9 cellular contexts compared by ENCODE assay signal in the genomic region with DNA sequence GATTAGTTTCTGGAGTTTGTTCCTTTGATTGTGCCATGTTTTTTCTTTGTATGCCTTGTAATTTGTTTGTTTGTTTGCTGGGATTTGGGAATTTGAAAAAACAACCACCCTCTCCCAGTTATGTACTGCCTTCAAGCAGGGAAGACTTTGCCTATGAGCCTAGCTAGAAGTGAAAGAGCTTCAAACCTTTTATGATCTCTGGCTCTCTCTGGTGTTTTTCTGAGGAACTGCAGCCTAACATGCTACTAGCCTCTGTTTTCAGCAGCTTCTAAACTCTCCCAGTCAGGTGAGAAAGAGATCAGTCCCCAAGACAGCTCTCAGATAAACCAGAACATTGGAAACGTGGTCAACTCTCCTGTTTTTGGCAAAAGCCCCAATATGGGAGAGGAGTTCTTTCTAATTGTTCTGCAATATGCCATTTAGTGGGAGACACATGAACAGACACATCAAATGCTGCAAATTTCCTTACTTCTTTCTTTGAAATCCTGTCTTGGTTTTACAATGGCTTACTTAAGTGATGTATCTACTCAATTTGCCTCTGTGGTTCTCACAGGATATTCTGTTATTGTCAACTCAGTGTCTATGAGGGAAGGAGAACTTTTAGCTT. TPM values are rescaled to one million over a fixed set of nuclear protein-coding genes. Genes with fewer than 3 reads are reported as not detected.
A peak's percentile ranks its signal among the peaks of the same experiment; 100 is the strongest.
DNase-seq lines count a peak whose midpoint lies in the region; ATAC-seq, FAIRE-seq and TF ChIP-seq lines count a peak whose summit lies in the region.
"Had no signal": no experiment of that assay in that cellular context is flagged by ENCODE, and none has a peak within 500 bp of the region (broad histone marks: within the 10 kb centered on the region; RNA-seq: fewer than 3 reads in every experiment).

No MANE protein-coding gene starts in this region.

- H3K4me1 ChIP-seq in testis: no peaks in the 10 kb centered on the region

- H3K36me3 ChIP-seq in testis (ENCODE audit: low read depth, missing control alignments): no peaks in the 10 kb centered on the region

- intact Hi-C loops in testis (cut with DNase I; ENCODE audit: low total_unique reads): loop anchor here (10.0 kb wide), 1 partner anchor 156 kb away; no protein-coding TSS in a partner anchor

- FAIRE-seq in endometrium (lab: Jason Lieb, UNC): peak; percentile 85
- FAIRE-seq: colon had no signal

- H3K4me3 ChIP-seq in testis: no peak overlapping the region

- no peak overlapping the region for H3K27ac ChIP-seq in testis

- no peaks in the 10 kb centered on the region for H3K27me3 ChIP-seq in testis

- ATAC-seq in GM19351 (IDR thresholded peaks at IDR 0.05; ENCODE audit: unreplicated experiment): peak; percentile 98
- ATAC-seq in HG03378 (IDR thresholded peaks at IDR 0.05; ENCODE audit: unreplicated experiment): peak; percentile 97
- ATAC-seq in activated CD4-positive, CD25-positive, alpha-beta regulatory T cell treated with anti-CD3 and anti-CD28 coated beads, Interleukin-2, amount 50 U/mL, for 24 hours: peak; percentile 61 to 64

- in situ Hi-C loops in Caki2 (cut with HindIII; ENCODE audit: low pct_unique_long_range_greater_than_20kb, low sequenced_read_pairs): no loop called here

- no peaks in the 10 kb centered on the region for H3K9me3 ChIP-seq in testis

- DNase-seq in Caki2 (ENCODE audit: low read depth) (peak; percentile 52), NCI-H345 treated with DMSO at 0.1 percent for 48 hours (lab: John Stamatoyannopoulos, UW; ENCODE audit: unreplicated experiment) (peak; percentile 58), mucosa of gallbladder (ENCODE audit: low spot score) (peak; percentile 75), testis (peak; percentile 75)

- TF ChIP-seq POLR2A in testis (IDR thresholded peaks at IDR 0.05): no peak

- WGBS in testis, 2 donors: 8% methylated on average over 1 of the region's 1 CpG

- peak; percentile 69 to 75 (median 72) for TF ChIP-seq CTCF in testis (IDR thresholded peaks at IDR 0.05)

RNA-seq across cellular contexts. Expression of a gene that starts 58.9 kb away (rescaled TPM):
- total RNA-seq in Caki2 (2014; rRNA removed; shearing (Covaris generic); ENCODE audit: low replicate concordance): 70.5 and 76.3 TPM in 2 replicates
- total RNA-seq in mucosa of gallbladder: 190 TPM
- 100 to 1,000 TPM; 114 to 142 TPM for total RNA-seq in testis
- 83.8 TPM for polyA plus RNA-seq in testis (ENCODE audit: insufficient read depth, low read depth, low replicate concordance)
